Comparison of ENCODE assay signal across 9 cellular contexts in the genomic region with DNA sequence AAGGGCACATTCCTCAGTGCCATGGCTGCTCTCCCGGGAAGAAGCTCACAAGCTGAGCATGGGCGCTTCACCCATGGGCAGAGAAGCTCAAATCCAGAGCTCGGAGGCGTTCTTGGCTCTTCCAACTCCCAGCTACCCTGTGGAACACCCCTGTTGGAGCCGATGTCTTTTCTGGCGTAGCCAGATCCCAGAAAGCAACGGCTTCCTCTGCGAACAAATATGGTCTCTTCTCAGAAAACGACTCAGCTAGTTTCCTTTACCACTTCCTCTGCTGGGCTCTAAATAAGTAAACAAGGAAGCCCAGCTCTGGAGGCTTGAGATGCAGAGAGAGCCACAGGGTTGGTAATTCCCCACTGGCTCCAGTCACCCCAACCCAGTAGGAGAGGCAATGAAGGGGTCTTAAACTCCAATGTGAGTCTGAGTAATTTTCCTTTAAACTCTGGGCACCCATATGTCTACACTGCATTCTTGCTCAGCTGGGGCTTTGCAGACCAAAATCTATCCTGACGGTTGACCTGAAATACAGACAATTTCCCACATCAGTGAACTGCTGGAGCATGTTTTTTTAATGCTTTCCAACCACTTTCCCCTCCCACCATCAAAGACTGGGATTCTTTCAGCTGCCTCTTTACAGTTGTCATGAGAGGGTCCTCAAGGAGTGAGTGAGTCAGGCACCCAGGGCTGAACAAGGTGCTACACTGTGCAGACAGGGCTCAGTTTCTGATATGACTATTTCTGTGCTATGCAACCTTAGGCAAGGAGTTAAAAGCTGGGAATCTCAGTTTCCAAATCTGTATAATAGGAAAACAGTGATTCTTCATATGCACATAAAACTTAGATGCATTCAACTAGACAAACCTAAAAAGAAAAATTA. TPM values are rescaled to one million over a fixed set of nuclear protein-coding genes. Genes with fewer than 3 reads are reported as not detected.
A peak's percentile ranks its signal among the peaks of the same experiment; 100 is the strongest.
DNase-seq lines count a peak whose midpoint lies in the region; ATAC-seq and TF ChIP-seq lines count a peak whose summit lies in the region.
"Had no signal": no experiment of that assay in that cellular context is flagged by ENCODE, and none has a peak within 500 bp of the region (broad histone marks: within the 10 kb centered on the region; RNA-seq: fewer than 3 reads in every experiment).

LCP2 (minus strand) TSS at position 189 of the 874 bp plus-strand sequence; CDS start at position 23, 166 bp downstream.

- H3K4me3 ChIP-seq in left lung (peak within 1 kb of the TSS; percentile 31 to 62), thyroid gland (replicated peaks in 1 of 3) (peak within 1 kb of the TSS in 1 of 3 donors; percentile 11)

- DNase-seq in CD1c-positive myeloid dendritic cell (ENCODE audit: extremely low spot score): peak; percentile 86
- peak; percentile 65 for DNase-seq in activated T-cell treated with anti-CD3 and anti-CD28 coated beads, Interleukin-2, amount 50 U/mL, for 1 hour
- DNase-seq in left lung: no peak
- DNase-seq in thyroid gland: peak; percentile 38 to 56
- DNase-seq in DMS53 (lab: John Stamatoyannopoulos, UW): no peak
- DNase-seq in cortex of kidney (lab: John Stamatoyannopoulos, UW): no peak

- WGBS in thyroid gland, 2 donors: 42 to 58% methylated on average over 10 of the region's 10 CpGs

- peaks cover 0 to 20% of the 10 kb centered on the region in 2 donors for H3K36me3 ChIP-seq in left lung
- no peaks in the 10 kb centered on the region for H3K36me3 ChIP-seq in thyroid gland

- intact Hi-C loops in left lung (cut with DNase I): no loop called here
- intact Hi-C loops in thyroid gland (cut with DNase I): no loop called here

- ATAC-seq in GM19455 (IDR thresholded peaks at IDR 0.05; ENCODE audit: unreplicated experiment): peak; percentile 55
- ATAC-seq in HG03460 (IDR thresholded peaks at IDR 0.05; ENCODE audit: unreplicated experiment): peak; percentile 55
- peak; percentile 58 for ATAC-seq in left lung

- H3K27ac ChIP-seq in left lung (peak within 1 kb of the TSS; percentile 87 to 96), thyroid gland (peak within 1 kb of the TSS; percentile 20 to 55 (median 49))

- no peak for TF ChIP-seq POLR2A in thyroid gland (IDR thresholded peaks at IDR 0.05)

- no peaks in the 10 kb centered on the region for H3K27me3 ChIP-seq in left lung
- H3K27me3 ChIP-seq in thyroid gland: no peaks in the 10 kb centered on the region

- H3K9me3 ChIP-seq in left lung (no peaks in the 10 kb centered on the region), thyroid gland (no peaks in the 10 kb centered on the region)

- no peak for TF ChIP-seq CTCF in left lung (IDR thresholded peaks at IDR 0.05)
- TF ChIP-seq CTCF in thyroid gland (IDR thresholded peaks at IDR 0.05): no peak

- H3K4me1 ChIP-seq in left lung (peaks cover 4 to 77% of the 10 kb centered on the region in 2 donors), thyroid gland (peaks cover 23 to 29% of the 10 kb centered on the region in 2 donors)

RNA-seq across cellular contexts. Expression of gene LCP2, which starts in this region (rescaled TPM):
- total RNA-seq in left lung: 100 to 1,000 TPM in 1 of 2 donors, 10 to 100 TPM in 1; 37.3 to 110 TPM
- total RNA-seq in thyroid gland: 10 to 100 TPM in 1 of 4 donors, 1 to 10 TPM in 3; 3.2 to 22.7 (median 6.9) TPM
- total RNA-seq: pulmonary artery endothelial cell had no signal

Comparison
In these comparisons a context has a peak if more than half of its experiments do, and no peak if none do; other contexts are left out.
1. DNase-seq: peak in CD1c-positive myeloid dendritic cell (single experiment), activated T-cell treated with anti-CD3 and anti-CD28 coated beads, Interleukin-2, amount 50 U/mL, for 1 hour (single experiment) and thyroid gland (2 of 2); none in left lung (0 of 2), DMS53 (single experiment) and cortex of kidney (single experiment).
2. Peak in every context shown above with its lines, with median percentiles within 50 percentile points of each other: ATAC-seq.